In genomic region chr14:75831971-75832370, GRCh38 we compare ENCODE assay signal across 10 cellular contexts.
DNase-seq lines count a peak whose midpoint lies in the region; ATAC-seq and TF ChIP-seq lines count a peak whose summit lies in the region.
"Had no signal": no experiment of that assay in that cellular context is flagged by ENCODE, and none has a peak within 500 bp of the region (broad histone marks: within the 10 kb centered on the region; RNA-seq: fewer than 3 reads in every experiment).

No MANE protein-coding gene starts in this region.

- no peaks in the 10 kb centered on the region for H3K36me3 ChIP-seq in right lobe of liver
- H3K36me3 ChIP-seq: gastrocnemius medialis had no signal

- peak overlapping the region; percentile 72 for H3K27ac Mint-ChIP-seq in T-helper 17 cell

- no peaks in the 10 kb centered on the region for H3K27me3 Mint-ChIP-seq in T-helper 17 cell

- no peak overlapping the region for H3K27ac ChIP-seq in right lobe of liver
- H3K27ac ChIP-seq: gastrocnemius medialis had no signal

- intact Hi-C loops in right lobe of liver (cut with DNase I), result no loop called here

- no peak for TF ChIP-seq POLR2A in right lobe of liver (IDR thresholded peaks at IDR 0.05)

- peaks cover 0 to 8% (median 3%) of the 10 kb centered on the region in 4 donors for H3K4me1 ChIP-seq in right lobe of liver

- peaks cover 3% of the 10 kb centered on the region for H3K36me3 Mint-ChIP-seq in T-helper 17 cell (ENCODE audit: low read depth)

- H3K9me3 ChIP-seq in T-helper 17 cell (ENCODE audit: control insufficient read depth, low read length, poor library complexity, severe bottlenecking), result no peaks in the 10 kb centered on the region
- no peaks in the 10 kb centered on the region for H3K9me3 ChIP-seq in right lobe of liver
- H3K9me3 ChIP-seq: gastrocnemius medialis had no signal

- no peaks in the 10 kb centered on the region for H3K27me3 ChIP-seq in right lobe of liver
- H3K27me3 ChIP-seq: gastrocnemius medialis had no signal

- DNase-seq in stimulated activated CD4-positive, alpha-beta T cell treated with anti-CD3 and anti-CD28 coated beads, Interleukin-15, amount 100 ng/mL, for 24 hours, result peak; percentile 5
- DNase-seq in stimulated activated CD4-positive, alpha-beta T cell treated with anti-CD3 and anti-CD28 coated beads, Interleukin-1b, Interleukin-23, amount 100 ng/mL, for 48 hours, result no peak
- DNase-seq in T-helper 17 cell (no peak), right lobe of liver (peak in 1 of 3 donors; percentile 20), iPS-NIHi7 (ENCODE audit: extremely low spot score) (no peak), NOMO-1 treated with dmso at 0.1 percent for 144 hours (lab: John Stamatoyannopoulos, UW; ENCODE audit: unreplicated experiment) (no peak), medulla oblongata (ENCODE audit: extremely low spot score) (no peak)
- DNase-seq: NCI-H2227 treated with DMSO at 0.1 percent for 48 hours had no signal

- 31% methylated on average over 2 of the region's 2 CpGs for WGBS in right lobe of liver (ENCODE audit: insufficient coverage, low coverage, low lambda C conversion rate, missing lambda C conversion rate)

- peak overlapping the region; percentile 22 for H3K4me3 Mint-ChIP-seq in T-helper 17 cell

- peaks cover 17% of the 10 kb centered on the region for H3K4me1 Mint-ChIP-seq in T-helper 17 cell

- no peak overlapping the region for H3K4me3 ChIP-seq in right lobe of liver
- H3K4me3 ChIP-seq: gastrocnemius medialis had no signal

- no peak for TF ChIP-seq CTCF in right lobe of liver (IDR thresholded peaks at IDR 0.05)

- no peak for ATAC-seq in T-helper 17 cell
- ATAC-seq in right lobe of liver, result peak; percentile 41 to 81 (median 73)
- no peak for ATAC-seq in GM18511 (IDR thresholded peaks at IDR 0.05; ENCODE audit: unreplicated experiment)

Comparison
In these comparisons a context has a peak if more than half of its experiments do, and no peak if none do; other contexts are left out.
1. ATAC-seq: peak in right lobe of liver (4 of 4); none in T-helper 17 cell (single experiment) and GM18511 (single experiment).